Comparison of ENCODE assay signal across 1 cellular context in the genomic region with DNA sequence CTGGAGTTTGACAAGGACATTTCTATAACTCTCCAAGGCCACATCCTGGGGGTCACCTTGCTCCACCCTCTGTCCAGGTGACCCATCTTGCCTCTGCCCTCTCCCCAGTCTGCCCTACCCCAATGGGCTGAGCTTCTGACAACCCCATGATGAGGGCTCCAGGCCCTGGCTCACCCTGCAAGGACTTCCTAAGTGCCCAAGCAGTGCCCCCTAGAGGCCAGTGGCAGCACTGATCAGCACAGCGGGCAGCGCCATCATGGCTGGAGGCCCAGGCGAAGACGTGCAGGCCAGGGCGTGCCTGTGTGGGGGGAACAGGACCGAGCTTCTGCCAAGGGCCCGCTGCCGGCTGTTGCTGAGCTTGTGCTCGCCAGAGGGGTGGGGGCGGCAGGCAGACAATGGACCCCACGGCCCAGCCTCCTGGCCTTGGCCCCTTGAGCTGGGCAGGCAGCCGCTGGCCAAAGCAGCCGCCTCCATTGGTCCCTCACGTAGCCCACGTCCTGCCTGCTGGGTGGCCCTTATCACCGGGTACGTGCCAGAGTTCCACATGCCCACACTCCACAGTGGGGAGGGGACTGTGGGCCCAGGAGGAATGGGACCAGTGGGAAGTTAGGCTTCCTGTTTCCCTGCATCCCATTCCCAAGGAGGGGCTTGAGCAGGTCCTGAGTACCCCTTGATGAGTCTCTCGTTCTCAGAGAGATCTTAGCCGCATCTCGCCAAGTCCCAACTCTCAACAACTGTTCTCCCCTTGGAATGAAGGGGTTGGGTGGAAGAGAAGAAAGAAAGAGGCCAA.
TF ChIP-seq lines count a peak whose summit lies in the region.

No MANE protein-coding gene starts in this region.

TF ChIP-seq in HepG2, 621 proteins besides CTCF, POLR2A, EP300 and RAD21 (continued from another document and continues in another):
- no peak for TF ChIP-seq ONECUT2 (CRISPR knock-in tag; IDR thresholded peaks at IDR 0.05)
- TF ChIP-seq, protein P1, sequence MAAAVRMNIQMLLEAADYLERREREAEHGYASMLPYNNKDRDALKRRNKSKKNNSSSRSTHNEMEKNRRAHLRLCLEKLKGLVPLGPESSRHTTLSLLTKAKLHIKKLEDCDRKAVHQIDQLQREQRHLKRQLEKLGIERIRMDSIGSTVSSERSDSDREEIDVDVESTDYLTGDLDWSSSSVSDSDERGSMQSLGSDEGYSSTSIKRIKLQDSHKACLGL (CRISPR knock-in tag; IDR thresholded peaks at IDR 0.05), result no peak
- TF ChIP-seq HOXA9 (CRISPR knock-in tag; IDR thresholded peaks at IDR 0.05; ENCODE audit: borderline replicate concordance), result no peak
- no peak for TF ChIP-seq ZNF619 (CRISPR knock-in tag; IDR thresholded peaks at IDR 0.05)
- TF ChIP-seq ZNF513 (CRISPR knock-in tag; conservative IDR thresholded peaks at IDR 0.05), result no peak
- TF ChIP-seq ZNF510 (CRISPR knock-in tag; IDR thresholded peaks at IDR 0.05; ENCODE audit: low read depth), result no peak
- TF ChIP-seq KDM3A (CRISPR knock-in tag; IDR thresholded peaks at IDR 0.05; ENCODE audit: low read depth), result no peak; the same call in 1 of the 2 replicates
- no peak for TF ChIP-seq DPF2 (CRISPR knock-in tag; IDR thresholded peaks at IDR 0.05; ENCODE audit: borderline replicate concordance, low read depth)
- no peak for TF ChIP-seq NR3C1 (CRISPR knock-in tag; IDR thresholded peaks at IDR 0.05)
- TF ChIP-seq ZSCAN31 (CRISPR knock-in tag; IDR thresholded peaks at IDR 0.05; ENCODE audit: low read depth), result 0 out of 2 replicates have a peak, but pooled peaks have one; percentile 62
- TF ChIP-seq, protein P2, sequence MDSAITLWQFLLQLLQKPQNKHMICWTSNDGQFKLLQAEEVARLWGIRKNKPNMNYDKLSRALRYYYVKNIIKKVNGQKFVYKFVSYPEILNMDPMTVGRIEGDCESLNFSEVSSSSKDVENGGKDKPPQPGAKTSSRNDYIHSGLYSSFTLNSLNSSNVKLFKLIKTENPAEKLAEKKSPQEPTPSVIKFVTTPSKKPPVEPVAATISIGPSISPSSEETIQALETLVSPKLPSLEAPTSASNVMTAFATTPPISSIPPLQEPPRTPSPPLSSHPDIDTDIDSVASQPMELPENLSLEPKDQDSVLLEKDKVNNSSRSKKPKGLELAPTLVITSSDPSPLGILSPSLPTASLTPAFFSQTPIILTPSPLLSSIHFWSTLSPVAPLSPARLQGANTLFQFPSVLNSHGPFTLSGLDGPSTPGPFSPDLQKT (CRISPR knock-in tag; IDR thresholded peaks at IDR 0.05; ENCODE audit: borderline replicate concordance), result no peak
- no peak for TF ChIP-seq ZFP1 (CRISPR knock-in tag; IDR thresholded peaks at IDR 0.05)
- no peak for TF ChIP-seq KLF16 (CRISPR knock-in tag; IDR thresholded peaks at IDR 0.05)
- no peak for TF ChIP-seq MTF1 (CRISPR knock-in tag; IDR thresholded peaks at IDR 0.05)
- peak; percentile 61 for TF ChIP-seq ZNF883 (CRISPR knock-in tag; IDR thresholded peaks at IDR 0.05; ENCODE audit: not compliant biosample characterization)
- TF ChIP-seq ZNF746 (CRISPR knock-in tag; IDR thresholded peaks at IDR 0.05), result no peak
- no peak; the same call in 1 of the 2 replicates for TF ChIP-seq ZNF460 (CRISPR knock-in tag; IDR thresholded peaks at IDR 0.05; ENCODE audit: borderline replicate concordance)
- TF ChIP-seq, protein P3, sequence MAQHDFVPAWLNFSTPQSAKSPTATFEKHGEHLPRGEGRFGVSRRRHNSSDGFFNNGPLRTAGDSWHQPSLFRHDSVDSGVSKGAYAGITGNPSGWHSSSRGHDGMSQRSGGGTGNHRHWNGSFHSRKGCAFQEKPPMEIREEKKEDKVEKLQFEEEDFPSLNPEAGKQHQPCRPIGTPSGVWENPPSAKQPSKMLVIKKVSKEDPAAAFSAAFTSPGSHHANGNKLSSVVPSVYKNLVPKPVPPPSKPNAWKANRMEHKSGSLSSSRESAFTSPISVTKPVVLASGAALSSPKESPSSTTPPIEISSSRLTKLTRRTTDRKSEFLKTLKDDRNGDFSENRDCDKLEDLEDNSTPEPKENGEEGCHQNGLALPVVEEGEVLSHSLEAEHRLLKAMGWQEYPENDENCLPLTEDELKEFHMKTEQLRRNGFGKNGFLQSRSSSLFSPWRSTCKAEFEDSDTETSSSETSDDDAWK (CRISPR knock-in tag; IDR thresholded peaks at IDR 0.05), result no peak
- peak; percentile 78; the same call in 1 of the 2 replicates for TF ChIP-seq ZNF546 (CRISPR knock-in tag; conservative IDR thresholded peaks at IDR 0.05)
- no peak for TF ChIP-seq TRIM22 (IDR thresholded peaks at IDR 0.05)
- no peak for TF ChIP-seq ZNF563 (CRISPR knock-in tag; IDR thresholded peaks at IDR 0.05)
- no peak for TF ChIP-seq ZNF782 (CRISPR knock-in tag; IDR thresholded peaks at IDR 0.05; ENCODE audit: borderline replicate concordance)
- peak; percentile 69 for TF ChIP-seq DNMT1 (CRISPR knock-in tag; IDR thresholded peaks at IDR 0.05)
- TF ChIP-seq NR2F1 (CRISPR knock-in tag; IDR thresholded peaks at IDR 0.05), result peak; percentile 17 to 27; a peak in 1 of 4 replicates
- TF ChIP-seq ZNF354B (CRISPR knock-in tag; IDR thresholded peaks at IDR 0.05), result no peak
- no peak for TF ChIP-seq CREB1 (IDR thresholded peaks at IDR 0.05)
- TF ChIP-seq CREB1 (CRISPR knock-in tag; IDR thresholded peaks at IDR 0.05), result no peak
- TF ChIP-seq, protein P4, sequence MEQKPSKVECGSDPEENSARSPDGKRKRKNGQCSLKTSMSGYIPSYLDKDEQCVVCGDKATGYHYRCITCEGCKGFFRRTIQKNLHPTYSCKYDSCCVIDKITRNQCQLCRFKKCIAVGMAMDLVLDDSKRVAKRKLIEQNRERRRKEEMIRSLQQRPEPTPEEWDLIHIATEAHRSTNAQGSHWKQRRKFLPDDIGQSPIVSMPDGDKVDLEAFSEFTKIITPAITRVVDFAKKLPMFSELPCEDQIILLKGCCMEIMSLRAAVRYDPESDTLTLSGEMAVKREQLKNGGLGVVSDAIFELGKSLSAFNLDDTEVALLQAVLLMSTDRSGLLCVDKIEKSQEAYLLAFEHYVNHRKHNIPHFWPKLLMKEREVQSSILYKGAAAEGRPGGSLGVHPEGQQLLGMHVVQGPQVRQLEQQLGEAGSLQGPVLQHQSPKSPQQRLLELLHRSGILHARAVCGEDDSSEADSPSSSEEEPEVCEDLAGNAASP (CRISPR knock-in tag; IDR thresholded peaks at IDR 0.05; ENCODE audit: borderline replicate concordance), result no peak; the same call in 1 of the 2 replicates
- peak; percentile 87 for TF ChIP-seq HDAC1 (CRISPR knock-in tag; IDR thresholded peaks at IDR 0.05)
- 0 out of 2 replicates have a peak, but pooled peaks have one; percentile 39 for TF ChIP-seq ZBTB7A (CRISPR knock-in tag; IDR thresholded peaks at IDR 0.05)
- 0 out of 2 replicates have a peak, but pooled peaks have one; percentile 17 for TF ChIP-seq ZC3H13 (CRISPR knock-in tag; IDR thresholded peaks at IDR 0.05)
- TF ChIP-seq, protein P5, sequence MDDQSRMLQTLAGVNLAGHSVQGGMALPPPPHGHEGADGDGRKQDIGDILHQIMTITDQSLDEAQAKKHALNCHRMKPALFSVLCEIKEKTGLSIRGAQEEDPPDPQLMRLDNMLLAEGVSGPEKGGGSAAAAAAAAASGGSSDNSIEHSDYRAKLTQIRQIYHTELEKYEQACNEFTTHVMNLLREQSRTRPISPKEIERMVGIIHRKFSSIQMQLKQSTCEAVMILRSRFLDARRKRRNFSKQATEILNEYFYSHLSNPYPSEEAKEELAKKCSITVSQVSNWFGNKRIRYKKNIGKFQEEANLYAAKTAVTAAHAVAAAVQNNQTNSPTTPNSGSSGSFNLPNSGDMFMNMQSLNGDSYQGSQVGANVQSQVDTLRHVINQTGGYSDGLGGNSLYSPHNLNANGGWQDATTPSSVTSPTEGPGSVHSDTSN (CRISPR knock-in tag; IDR thresholded peaks at IDR 0.05; ENCODE audit: borderline replicate concordance), result no peak
- peak; percentile 98; the same call in 1 of the 2 replicates for TF ChIP-seq HIC2 (CRISPR knock-in tag; IDR thresholded peaks at IDR 0.05; ENCODE audit: low read depth)
- 0 out of 2 replicates have a peak, but pooled peaks have one; percentile 17 for TF ChIP-seq ESRRA (CRISPR knock-in tag; IDR thresholded peaks at IDR 0.05; ENCODE audit: low read depth)
- TF ChIP-seq NR2F6 (IDR thresholded peaks at IDR 0.05), result no peak
- TF ChIP-seq NR2F6 (CRISPR knock-in tag; IDR thresholded peaks at IDR 0.05), result peak; percentile 76; the same call in 1 of the 2 replicates
- TF ChIP-seq ATF3 (CRISPR knock-in tag; IDR thresholded peaks at IDR 0.05), result no peak
- TF ChIP-seq, protein P6, sequence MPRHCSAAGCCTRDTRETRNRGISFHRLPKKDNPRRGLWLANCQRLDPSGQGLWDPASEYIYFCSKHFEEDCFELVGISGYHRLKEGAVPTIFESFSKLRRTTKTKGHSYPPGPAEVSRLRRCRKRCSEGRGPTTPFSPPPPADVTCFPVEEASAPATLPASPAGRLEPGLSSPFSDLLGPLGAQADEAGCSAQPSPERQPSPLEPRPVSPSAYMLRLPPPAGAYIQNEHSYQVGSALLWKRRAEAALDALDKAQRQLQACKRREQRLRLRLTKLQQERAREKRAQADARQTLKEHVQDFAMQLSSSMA (CRISPR knock-in tag; IDR thresholded peaks at IDR 0.05), result no peak
- no peak for TF ChIP-seq AGO2 (optimal IDR thresholded peaks at IDR 0.05; ENCODE audit: low read depth, low read length)
- 0 out of 2 replicates have a peak, but pooled peaks have one; percentile 42 for TF ChIP-seq ZNF451 (CRISPR knock-in tag; IDR thresholded peaks at IDR 0.05)
- no peak for TF ChIP-seq PAX8 (CRISPR knock-in tag; IDR thresholded peaks at IDR 0.05; ENCODE audit: borderline replicate concordance)
- peak; percentile 7; the same call in 1 of the 2 replicates for TF ChIP-seq HNF4A (CRISPR knock-in tag; IDR thresholded peaks at IDR 0.05)
- peak; percentile 54; the same call in 1 of the 2 replicates for TF ChIP-seq STAG1 (CRISPR knock-in tag; IDR thresholded peaks at IDR 0.05)
- TF ChIP-seq, protein P7, sequence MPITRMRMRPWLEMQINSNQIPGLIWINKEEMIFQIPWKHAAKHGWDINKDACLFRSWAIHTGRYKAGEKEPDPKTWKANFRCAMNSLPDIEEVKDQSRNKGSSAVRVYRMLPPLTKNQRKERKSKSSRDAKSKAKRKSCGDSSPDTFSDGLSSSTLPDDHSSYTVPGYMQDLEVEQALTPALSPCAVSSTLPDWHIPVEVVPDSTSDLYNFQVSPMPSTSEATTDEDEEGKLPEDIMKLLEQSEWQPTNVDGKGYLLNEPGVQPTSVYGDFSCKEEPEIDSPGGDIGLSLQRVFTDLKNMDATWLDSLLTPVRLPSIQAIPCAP (CRISPR knock-in tag; IDR thresholded peaks at IDR 0.05; ENCODE audit: low read depth), result no peak
- peak; percentile 58; the same call in 1 of the 2 replicates for TF ChIP-seq TFAP4 (IDR thresholded peaks at IDR 0.05; ENCODE audit: borderline replicate concordance, low read depth)
- no peak for TF ChIP-seq REXO4 (CRISPR knock-in tag; IDR thresholded peaks at IDR 0.05; ENCODE audit: borderline replicate concordance)
- TF ChIP-seq, protein P8, sequence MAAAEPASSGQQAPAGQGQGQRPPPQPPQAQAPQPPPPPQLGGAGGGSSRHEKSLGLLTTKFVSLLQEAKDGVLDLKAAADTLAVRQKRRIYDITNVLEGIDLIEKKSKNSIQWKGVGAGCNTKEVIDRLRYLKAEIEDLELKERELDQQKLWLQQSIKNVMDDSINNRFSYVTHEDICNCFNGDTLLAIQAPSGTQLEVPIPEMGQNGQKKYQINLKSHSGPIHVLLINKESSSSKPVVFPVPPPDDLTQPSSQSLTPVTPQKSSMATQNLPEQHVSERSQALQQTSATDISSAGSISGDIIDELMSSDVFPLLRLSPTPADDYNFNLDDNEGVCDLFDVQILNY (CRISPR knock-in tag; conservative IDR thresholded peaks at IDR 0.05), result no peak
- TF ChIP-seq MXI1 (IDR thresholded peaks at IDR 0.05; ENCODE audit: borderline replicate concordance, low read depth, low read length), result no peak; the same call in 2 of the 3 replicates
- TF ChIP-seq MAFF (IDR thresholded peaks at IDR 0.05; ENCODE audit: low read depth, low read length), result no peak
- TF ChIP-seq SCMH1 (CRISPR knock-in tag; IDR thresholded peaks at IDR 0.05; ENCODE audit: borderline replicate concordance), result no peak
- TF ChIP-seq ZNF607 (CRISPR knock-in tag; IDR thresholded peaks at IDR 0.05; ENCODE audit: borderline replicate concordance), result peak; percentile 71; the same call in 1 of the 2 replicates
